In genomic region chr4:103207673-103208072, GRCh38 we compare ENCODE assay signal across 13 cellular contexts. TPM values are rescaled to one million over a fixed set of nuclear protein-coding genes. Genes with fewer than 3 reads are reported as not detected.
DNase-seq lines count a peak whose midpoint lies in the region; ATAC-seq and TF ChIP-seq lines count a peak whose summit lies in the region.
"Had no signal": no experiment of that assay in that cellular context is flagged by ENCODE, and none has a peak within 500 bp of the region (broad histone marks: within the 10 kb centered on the region; RNA-seq: fewer than 3 reads in every experiment).

No MANE protein-coding gene starts in this region.

- BruUV-seq in mammary epithelial cell (replicated peaks; lab: Mats Ljungman, UMichigan) = no TSS peak

- H3K4me1 ChIP-seq in Loucy (ENCODE audit: insufficient read depth, low read length, poor library complexity, severe bottlenecking) (no peaks in the 10 kb centered on the region), mammary epithelial cell (ENCODE audit: insufficient read depth, low read length) (no peaks in the 10 kb centered on the region), neural progenitor cell (no peaks in the 10 kb centered on the region), lower lobe of right lung (no peaks in the 10 kb centered on the region)
- H3K4me1 ChIP-seq: thyroid gland had no signal

- H3K27me3 Mint-ChIP-seq in neural progenitor cell (ENCODE audit: insufficient read depth, low read depth) = no peaks in the 10 kb centered on the region

- H3K27ac ChIP-seq in mammary epithelial cell (ENCODE audit: insufficient read depth, low read depth, low read length) (no peak overlapping the region), neural progenitor cell (no peak overlapping the region), lower lobe of right lung (no peak overlapping the region)
- H3K27ac ChIP-seq: skin epidermis, thyroid gland had no signal

- H3K79me2 ChIP-seq in Loucy (ENCODE audit: insufficient read depth, low read length) = no peaks in the 10 kb centered on the region
- no peaks in the 10 kb centered on the region for H3K79me2 ChIP-seq in mammary epithelial cell (ENCODE audit: insufficient read depth, low read length)
- no peaks in the 10 kb centered on the region for H3K79me2 ChIP-seq in neural progenitor cell (ENCODE audit: low read depth)

- no peak overlapping the region for H3K4me2 ChIP-seq in Loucy (ENCODE audit: low read depth, low read length, poor library complexity, severe bottlenecking)
- no peak overlapping the region for H3K4me2 ChIP-seq in mammary epithelial cell (ENCODE audit: insufficient read depth, low read depth, low read length)
- H3K4me2 ChIP-seq in neural progenitor cell = no peak overlapping the region

- peak in 2 of 3 experiments; percentile 37 to 70 for DNase-seq in NCI-H1417 (lab: John Stamatoyannopoulos, UW)
- DNase-seq in NCI-H1417 treated with DMSO at 0.1 percent for 48 hours (lab: John Stamatoyannopoulos, UW) = no peak
- peak; percentile 18 for DNase-seq in mammary epithelial cell
- peak; percentile 59 for DNase-seq in neural progenitor cell (ENCODE audit: low spot score)
- DNase-seq in lower lobe of right lung = no peak
- no peak for DNase-seq in stimulated activated CD4-positive, alpha-beta T cell treated with anti-CD3 and anti-CD28 coated beads, Interleukin-4, amount 100 ng/mL, for 24 hours
- DNase-seq in NK-92 (lab: John Stamatoyannopoulos, UW; ENCODE audit: unreplicated experiment) = no peak
- DNase-seq: cortex of kidney, DMS79 treated with DMSO at 0.1 percent for 48 hours, NCI-H187, thyroid gland had no signal

- no peak overlapping the region for H3K4me3 ChIP-seq in Loucy (ENCODE audit: low read length, poor library complexity, severe bottlenecking)
- H3K4me3 ChIP-seq in mammary epithelial cell (replicated peaks in 1 of 3; ENCODE audit: insufficient read depth in 1 of 3, low read depth in 2 of 3, low read length in 3 of 3) = no peak overlapping the region
- no peak overlapping the region for H3K4me3 ChIP-seq in neural progenitor cell
- no peak overlapping the region for H3K4me3 ChIP-seq in lower lobe of right lung
- H3K4me3 ChIP-seq: skin epidermis, thyroid gland had no signal

- TF ChIP-seq CTCF in Loucy (conservative IDR thresholded peaks at IDR 0.05; ENCODE audit: low read length) = peak; percentile 41
- TF ChIP-seq CTCF in mammary epithelial cell (conservative IDR thresholded peaks at IDR 0.05 in 1 of 2, IDR thresholded peaks at IDR 0.05 in 1 of 2; ENCODE audit: extremely low read depth in 1 of 2, insufficient read depth in 1 of 2, low read depth in 1 of 2, low read length in 2 of 2) = peak in 1 of 2 donors; percentile 28
- TF ChIP-seq CTCF in neural progenitor cell (IDR thresholded peaks at IDR 0.05) = peak; percentile 48
- no peak for TF ChIP-seq CTCF in lower lobe of right lung (IDR thresholded peaks at IDR 0.05)

- CTCF ChIA-PET in mammary epithelial cell (lab: Charles Lee; ENCODE audit: low non-redundant PET) = no interaction called here

- dilution Hi-C loops in mammary epithelial cell (cut with HindIII; ENCODE audit: low sequenced_read_pairs) = no loop called here

- no peaks in the 10 kb centered on the region for H3K9me3 Mint-ChIP-seq in neural progenitor cell

- intact Hi-C loops in mammary epithelial cell (cut with micrococcal nuclease) = no loop called here
- intact Hi-C loops in lower lobe of right lung (cut with DNase I) = no loop called here

- peak overlapping the region; percentile 64; the same call in 1 of the 2 replicates for H2AFZ ChIP-seq in Loucy (ENCODE audit: low read length)
- H2AFZ ChIP-seq in mammary epithelial cell (ENCODE audit: low read depth, low read length) = peak overlapping the region; percentile 17
- H2AFZ ChIP-seq in neural progenitor cell (replicated peaks) = peak overlapping the region; percentile 83

- no peak overlapping the region for H3K27ac Mint-ChIP-seq in neural progenitor cell

- no peaks in the 10 kb centered on the region for H4K20me1 ChIP-seq in Loucy (ENCODE audit: insufficient read depth, low read length, poor library complexity, severe bottlenecking)
- no peaks in the 10 kb centered on the region for H4K20me1 ChIP-seq in mammary epithelial cell (ENCODE audit: insufficient read depth, low read length)
- H4K20me1 ChIP-seq in neural progenitor cell (ENCODE audit: low read depth) = no peaks in the 10 kb centered on the region

- H3K9me2 ChIP-seq in Loucy (replicated peaks; ENCODE audit: low read depth, low read length) = no peaks in the 10 kb centered on the region

- H3F3A ChIP-seq in Loucy (ENCODE audit: low read depth) (no peaks in the 10 kb centered on the region), neural progenitor cell (ENCODE audit: low read depth) (no peaks in the 10 kb centered on the region)

- H3K9ac ChIP-seq in Loucy (ENCODE audit: low read depth, low read length, poor library complexity, severe bottlenecking) (no peak overlapping the region), mammary epithelial cell (ENCODE audit: insufficient read depth, low read length) (no peak overlapping the region), neural progenitor cell (no peak overlapping the region)

- ATAC-seq in lower lobe of right lung = no peak

- in situ Hi-C loops in mammary epithelial cell (cut with MboI; ENCODE audit: low sequenced_read_pairs in 2 of 2) = loop anchor here (10.0 to 25.0 kb wide), 3 partner anchors 577 to 707 kb away; no protein-coding TSS in a partner anchor

- no peaks in the 10 kb centered on the region for H3K36me3 ChIP-seq in Loucy (ENCODE audit: insufficient read depth, low read length)
- H3K36me3 ChIP-seq in mammary epithelial cell (ENCODE audit: insufficient read depth, low read length) = no peaks in the 10 kb centered on the region
- no peaks in the 10 kb centered on the region for H3K36me3 ChIP-seq in neural progenitor cell
- H3K36me3 ChIP-seq in lower lobe of right lung = no peaks in the 10 kb centered on the region
- H3K36me3 ChIP-seq: thyroid gland had no signal

- no peaks in the 10 kb centered on the region for H3K4me1 Mint-ChIP-seq in neural progenitor cell

- no peaks in the 10 kb centered on the region for H3K9me3 ChIP-seq in Loucy (ENCODE audit: insufficient read depth, low read depth, low read length)
- no peaks in the 10 kb centered on the region for H3K9me3 ChIP-seq in mammary epithelial cell (replicated peaks; ENCODE audit: insufficient read depth, low read length)
- H3K9me3 ChIP-seq in neural progenitor cell (ENCODE audit: low read depth) = no peaks in the 10 kb centered on the region
- no peaks in the 10 kb centered on the region for H3K9me3 ChIP-seq in lower lobe of right lung
- H3K9me3 ChIP-seq: thyroid gland had no signal

- H3K36me3 Mint-ChIP-seq in neural progenitor cell = no peaks in the 10 kb centered on the region

- WGBS in mammary epithelial cell (ENCODE audit: low coverage, missing lambda C conversion rate) = 58% methylated on average over 5 of the region's 5 CpGs

- H3K4me3 Mint-ChIP-seq in neural progenitor cell = no peak overlapping the region

- no peaks in the 10 kb centered on the region for H3K27me3 ChIP-seq in Loucy (ENCODE audit: insufficient read depth, low read length, poor library complexity, severe bottlenecking)
- no peaks in the 10 kb centered on the region for H3K27me3 ChIP-seq in mammary epithelial cell (ENCODE audit: insufficient read depth, low read length)
- no peaks in the 10 kb centered on the region for H3K27me3 ChIP-seq in neural progenitor cell
- H3K27me3 ChIP-seq in lower lobe of right lung (ENCODE audit: low read depth) = no peaks in the 10 kb centered on the region
- H3K27me3 ChIP-seq: thyroid gland had no signal

RNA-seq across cellular contexts. Expression of gene CENPE, which starts 9.5 kb away (rescaled TPM):
- total RNA-seq in mammary epithelial cell (10 to 100 TPM in 1 of 2 donors, 1 to 10 TPM in 1; 1.8 to 27.3 TPM), neural progenitor cell (ENCODE audit: low replicate concordance) (55.7 and 95.2 TPM in 2 replicates), lower lobe of right lung (3.4 TPM)
- polyA plus RNA-seq in mammary epithelial cell = 5.8 TPM
- 4.6 TPM for polyA minus RNA-seq in mammary epithelial cell

Comparison
In these comparisons a context has a peak if more than half of its experiments do, and no peak if none do; other contexts are left out.
1. DNase-seq: peak in NCI-H1417 (2 of 3), mammary epithelial cell (single experiment) and neural progenitor cell (single experiment); none in NCI-H1417 treated with DMSO at 0.1 percent for 48 hours (single experiment), lower lobe of right lung (single experiment), stimulated activated CD4-positive, alpha-beta T cell treated with anti-CD3 and anti-CD28 coated beads, Interleukin-4, amount 100 ng/mL, for 24 hours (single experiment) and NK-92 (single experiment).
2. H2AFZ ChIP-seq: peak in every context shown above with its lines; median percentile 83 in neural progenitor cell; 64 in Loucy; 17 in mammary epithelial cell.